In genomic region chr15:48582472-48583235, GRCh38 we compare ENCODE assay signal across 16 cellular contexts.
DNase-seq lines count a peak whose midpoint lies in the region; ATAC-seq, FAIRE-seq and TF ChIP-seq lines count a peak whose summit lies in the region.
"Had no signal": no experiment of that assay in that cellular context is flagged by ENCODE, and none has a peak within 500 bp of the region (broad histone marks: within the 10 kb centered on the region; RNA-seq: fewer than 3 reads in every experiment).

No MANE protein-coding gene starts in this region.

- H3K9me3 ChIP-seq in astrocyte (ENCODE audit: insufficient read depth, low read depth, low read length) (no peaks in the 10 kb centered on the region), right cardiac atrium (ENCODE audit: control insufficient read depth, low read length) (no peaks in the 10 kb centered on the region)
- H3K9me3 ChIP-seq: BLaER1 treated with 17β-estradiol and CSF1 and Interleukin-3, amounts not matched to agents 10 nM and 100 nM; tibial nerve had no signal

- peak overlapping the region; percentile 15 for H3K4me3 Mint-ChIP-seq in astrocyte (ENCODE audit: unreplicated experiment)
- H3K4me3 Mint-ChIP-seq in activated T-cell treated with anti-CD3 and anti-CD28 coated beads, Interleukin-2, amount 50 U/mL, for 24 hours, result no peak overlapping the region

- peak overlapping the region; percentile 27 for H3K4me2 ChIP-seq in astrocyte (ENCODE audit: low read length)
- H3K4me2 ChIP-seq: BLaER1 treated with 17β-estradiol and CSF1 and Interleukin-3, amounts not matched to agents 10 nM and 100 nM had no signal

- TF ChIP-seq CTCF in AG04449 (IDR thresholded peaks at IDR 0.05; ENCODE audit: insufficient read depth, low read length, missing control alignments), result no peak
- TF ChIP-seq CTCF in astrocyte (IDR thresholded peaks at IDR 0.05; ENCODE audit: insufficient read depth, low read depth, low read length), result no peak

- H3K9me3 Mint-ChIP-seq in astrocyte (ENCODE audit: unreplicated experiment), result no peaks in the 10 kb centered on the region
- no peaks in the 10 kb centered on the region for H3K9me3 Mint-ChIP-seq in activated T-cell treated with anti-CD3 and anti-CD28 coated beads, Interleukin-2, amount 50 U/mL, for 24 hours

- H3K36me3 ChIP-seq in astrocyte (ENCODE audit: insufficient read depth, low read length), result peaks cover 29% of the 10 kb centered on the region
- H3K36me3 ChIP-seq: BLaER1 treated with 17β-estradiol and CSF1 and Interleukin-3, amounts not matched to agents 10 nM and 100 nM; tibial nerve had no signal

- H3K4me1 ChIP-seq in astrocyte (ENCODE audit: insufficient read depth, low read length), result peaks cover 11% of the 10 kb centered on the region
- peaks cover 5% of the 10 kb centered on the region for H3K4me1 ChIP-seq in right cardiac atrium (ENCODE audit: control insufficient read depth, insufficient read depth, low read length)

- H3K9ac ChIP-seq in astrocyte (ENCODE audit: low read length), result peak overlapping the region; percentile 66
- H3K9ac ChIP-seq: BLaER1 treated with 17β-estradiol and CSF1 and Interleukin-3, amounts not matched to agents 10 nM and 100 nM had no signal

- DNase-seq in AG04449 (ENCODE audit: low read depth, low spot score), result peak; percentile 95
- peak; percentile 6 for DNase-seq in HEK293T (ENCODE audit: extremely low spot score)
- DNase-seq in astrocyte (ENCODE audit: low read depth), result peak; percentile 95
- peak; percentile 32 to 60 (median 58) for DNase-seq in right cardiac atrium
- DNase-seq in activated T-cell treated with anti-CD3 and anti-CD28 coated beads, Interleukin-2, amount 50 U/mL, for 24 hours, result no peak
- DNase-seq in activated naive CD4-positive, alpha-beta T cell treated with anti-CD3 and anti-CD28 coated beads, Interleukin-2, amount 50 U/mL, for 16 hours, result no peak
- DNase-seq in cerebellar cortex (ENCODE audit: low spot score), result no peak
- DNase-seq: activated CD4-positive, alpha-beta T cell treated with anti-CD3 and anti-CD28 coated beads, Interleukin-2, amount 50 U/mL, for 1 hour; activated gamma-delta T cell treated with Interleukin-2 at 50 U/mL for 16 hours; head of caudate nucleus; Karpas-422; NCI-H510A had no signal

- peak overlapping the region; percentile 64 for H3K27ac Mint-ChIP-seq in astrocyte (ENCODE audit: unreplicated experiment)
- no peak overlapping the region for H3K27ac Mint-ChIP-seq in activated T-cell treated with anti-CD3 and anti-CD28 coated beads, Interleukin-2, amount 50 U/mL, for 24 hours

- peak in 1 of 2 donors; percentile 36 for ATAC-seq in right cardiac atrium
- ATAC-seq in GM18858 (IDR thresholded peaks at IDR 0.05; ENCODE audit: unreplicated experiment), result no peak

- no peaks in the 10 kb centered on the region for H3K27me3 ChIP-seq in astrocyte (ENCODE audit: insufficient read depth, low read length)
- H3K27me3 ChIP-seq in right cardiac atrium (ENCODE audit: control insufficient read depth, insufficient read depth), result no peaks in the 10 kb centered on the region
- H3K27me3 ChIP-seq: BLaER1 treated with 17β-estradiol and CSF1 and Interleukin-3, amounts not matched to agents 10 nM and 100 nM; dorsolateral prefrontal cortex; tibial nerve had no signal

- peaks cover 32% of the 10 kb centered on the region for H4K20me1 ChIP-seq in astrocyte (ENCODE audit: insufficient read depth, low read length)
- H4K20me1 ChIP-seq: BLaER1 treated with 17β-estradiol and CSF1 and Interleukin-3, amounts not matched to agents 10 nM and 100 nM had no signal

- H3K4me1 Mint-ChIP-seq in astrocyte (ENCODE audit: low read depth, unreplicated experiment), result peaks cover 25% of the 10 kb centered on the region
- H3K4me1 Mint-ChIP-seq in activated T-cell treated with anti-CD3 and anti-CD28 coated beads, Interleukin-2, amount 50 U/mL, for 24 hours (ENCODE audit: low read depth), result no peaks in the 10 kb centered on the region

- H3K4me3 ChIP-seq in AG04449 (ENCODE audit: low read depth, low read length) (no peak overlapping the region), astrocyte (ENCODE audit: insufficient read depth, low read depth, low read length) (no peak overlapping the region), right cardiac atrium (ENCODE audit: low read length) (no peak overlapping the region)
- H3K4me3 ChIP-seq: BLaER1 treated with 17β-estradiol and CSF1 and Interleukin-3, amounts not matched to agents 10 nM and 100 nM; dorsolateral prefrontal cortex; tibial nerve had no signal

- H2AFZ ChIP-seq in astrocyte (ENCODE audit: low read depth, low read length), result no peak overlapping the region

- H3K79me2 ChIP-seq in astrocyte (ENCODE audit: insufficient read depth, low read length), result peaks cover 90% of the 10 kb centered on the region

- FAIRE-seq in astrocyte (lab: Jason Lieb, UNC), result peak; percentile 95

- intact Hi-C loops in right cardiac atrium (cut with DNase I), result no loop called here

- no peaks in the 10 kb centered on the region for H3K27me3 Mint-ChIP-seq in astrocyte (ENCODE audit: low read depth, unreplicated experiment)
- no peaks in the 10 kb centered on the region for H3K27me3 Mint-ChIP-seq in activated T-cell treated with anti-CD3 and anti-CD28 coated beads, Interleukin-2, amount 50 U/mL, for 24 hours

- WGBS in right cardiac atrium, result 63% methylated on average over 11 of the region's 11 CpGs

- CTCF ChIA-PET in AG04449 (lab: Yijun Ruan, JAX), result no interaction called here
- CTCF ChIA-PET in HEK293T (lab: Yijun Ruan, JAX), result no interaction called here

- peak overlapping the region; percentile 90 for H3K27ac ChIP-seq in astrocyte (ENCODE audit: low read depth, low read length)
- no peak overlapping the region for H3K27ac ChIP-seq in right cardiac atrium (ENCODE audit: low read length)
- H3K27ac ChIP-seq: BLaER1 treated with 17β-estradiol and CSF1 and Interleukin-3, amounts not matched to agents 10 nM and 100 nM; dorsolateral prefrontal cortex; tibial nerve had no signal

- POLR2A ChIA-PET in AG04449 (lab: Yijun Ruan, JAX) (no interaction called here), HEK293T (lab: Yijun Ruan, JAX) (no interaction called here)

- H3K36me3 Mint-ChIP-seq in astrocyte (ENCODE audit: low read depth, unreplicated experiment), result peaks cover 12% of the 10 kb centered on the region
- H3K36me3 Mint-ChIP-seq in activated T-cell treated with anti-CD3 and anti-CD28 coated beads, Interleukin-2, amount 50 U/mL, for 24 hours (ENCODE audit: low read depth), result no peaks in the 10 kb centered on the region

TF ChIP-seq in HEK293T, 16 proteins besides CTCF, POLR2A, EP300 and RAD21:
- TF ChIP-seq BHLHE40 (IDR thresholded peaks at IDR 0.05; ENCODE audit: borderline replicate concordance) (no peak), PKNOX1 (IDR thresholded peaks at IDR 0.05) (peak; percentile 76)

Comparison
In these comparisons a context has a peak if more than half of its experiments do, and no peak if none do; other contexts are left out.
1. DNase-seq: peak in AG04449 (single experiment), HEK293T (single experiment), astrocyte (single experiment) and right cardiac atrium (3 of 3); none in activated T-cell treated with anti-CD3 and anti-CD28 coated beads, Interleukin-2, amount 50 U/mL, for 24 hours (single experiment), activated naive CD4-positive, alpha-beta T cell treated with anti-CD3 and anti-CD28 coated beads, Interleukin-2, amount 50 U/mL, for 16 hours (single experiment) and cerebellar cortex (single experiment).